22 cellular contexts compared by ENCODE assay signal in the genomic region with DNA sequence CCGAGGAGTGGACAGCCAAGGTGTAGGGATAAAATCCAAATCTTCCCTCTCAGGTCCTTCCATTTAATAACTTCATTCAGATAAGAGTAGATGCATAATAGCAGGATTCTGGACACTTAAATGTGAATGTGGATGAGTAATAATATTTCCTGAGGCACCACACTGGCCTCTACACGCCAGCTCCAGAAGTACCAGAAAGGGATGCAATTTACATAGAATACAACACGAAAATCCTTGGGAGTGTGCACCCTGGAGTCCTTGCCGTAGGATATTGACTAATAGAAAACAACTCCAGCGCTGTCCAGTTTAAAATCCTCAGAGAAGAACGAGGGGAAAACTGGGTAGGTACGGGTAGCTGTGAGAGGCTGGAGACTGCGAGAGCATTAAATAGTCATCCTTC. TPM values are rescaled to one million over a fixed set of nuclear protein-coding genes. Genes with fewer than 3 reads are reported as not detected.
A peak's percentile ranks its signal among the peaks of the same experiment; 100 is the strongest.
DNase-seq lines count a peak whose midpoint lies in the region; ATAC-seq and TF ChIP-seq lines count a peak whose summit lies in the region.
"Had no signal": no experiment of that assay in that cellular context is flagged by ENCODE, and none has a peak within 500 bp of the region (broad histone marks: within the 10 kb centered on the region; RNA-seq: fewer than 3 reads in every experiment).

No MANE protein-coding gene starts in this region.

- peak overlapping the region in 4 of 5 experiments; percentile 64 to 92 (median 74) for H3K27ac Mint-ChIP-seq in brain

- H3K4me1 Mint-ChIP-seq in brain, result peaks cover 100% of the 10 kb centered on the region

- H3K9ac ChIP-seq in GM23248 (no peak overlapping the region), trophoblast cell (ENCODE audit: low read length) (no peak overlapping the region)

- no peaks in the 10 kb centered on the region for H4K20me1 ChIP-seq in GM23248 (ENCODE audit: insufficient read depth)

- no peak overlapping the region for H3K27ac ChIP-seq in GM23248
- H3K27ac ChIP-seq in esophagus squamous epithelium, result peak overlapping the region in 3 of 4 donors; percentile 42 to 68 (median 66)
- H3K27ac ChIP-seq in trophoblast cell (ENCODE audit: low read depth, low read length), result no peak overlapping the region

- H3K4me2 ChIP-seq in GM23248 (ENCODE audit: unreplicated experiment) (peak overlapping the region; percentile 7), trophoblast cell (ENCODE audit: low read length) (no peak overlapping the region)

- no peak overlapping the region for H2AK5ac ChIP-seq in trophoblast cell (ENCODE audit: low read length)

- WGBS in GM23248 (ENCODE audit: low coverage in 1 of 2, low lambda C conversion rate in 2 of 2, missing lambda C conversion rate in 2 of 2), 2 experiments, result 86 to 87% methylated on average over 8 of the region's 8 CpGs
- WGBS in esophagus squamous epithelium, 2 donors, result 28 to 44% methylated on average over 8 of the region's 8 CpGs
- no CpG with 5 or more reads among the region's 8 CpGs for WGBS in trophoblast cell (ENCODE audit: extremely low coverage, insufficient coverage, insufficient read length)

- H2AFZ ChIP-seq in GM23248, result no peak overlapping the region
- no peak overlapping the region for H2AFZ ChIP-seq in trophoblast cell (ENCODE audit: insufficient read depth, low read length, poor library complexity)
- H2AFZ ChIP-seq: hepatocyte had no signal

- H3K18ac ChIP-seq in trophoblast cell (ENCODE audit: low read length), result no peak overlapping the region

- no peak for TF ChIP-seq POLR2A in esophagus squamous epithelium (IDR thresholded peaks at IDR 0.05)

- no peak overlapping the region for H4K8ac ChIP-seq in trophoblast cell (ENCODE audit: low read depth, low read length)

- peak overlapping the region; percentile 6 for H3K4ac ChIP-seq in trophoblast cell (ENCODE audit: low read depth, low read length)

- no peaks in the 10 kb centered on the region for H3K9me2 ChIP-seq in GM23248 (ENCODE audit: insufficient read depth)

- H4K91ac ChIP-seq in trophoblast cell (ENCODE audit: low read depth, low read length), result no peak overlapping the region

- intact Hi-C loops in esophagus squamous epithelium (cut with DNase I), result no loop called here

- TF ChIP-seq CTCF in brain (conservative IDR thresholded peaks at IDR 0.05), result no peak
- peak in 1 of 6 experiments; percentile 13 for TF ChIP-seq CTCF in esophagus squamous epithelium (IDR thresholded peaks at IDR 0.05)

- no peaks in the 10 kb centered on the region for H3F3A ChIP-seq in GM23248 (ENCODE audit: insufficient read depth)

- no peak overlapping the region for H3K23ac ChIP-seq in trophoblast cell (ENCODE audit: low read length)

- no peak overlapping the region for H2BK5ac ChIP-seq in trophoblast cell (ENCODE audit: low read depth, low read length, poor library complexity)

- no peak overlapping the region for H4K12ac ChIP-seq in trophoblast cell (ENCODE audit: low read depth, low read length)

- H3K9me3 Mint-ChIP-seq in brain, result peaks cover 0 to under 1% (median 0%) of the 10 kb centered on the region in 5 experiments
- H3K9me3 Mint-ChIP-seq: naive thymus-derived CD4-positive, alpha-beta T cell had no signal

- H2BK12ac ChIP-seq in trophoblast cell (ENCODE audit: low read length), result no peak overlapping the region

- peaks cover 11% of the 10 kb centered on the region for H3K79me1 ChIP-seq in trophoblast cell (ENCODE audit: low read length)

- H3K4me1 ChIP-seq in GM23248 (ENCODE audit: insufficient read depth) (peaks cover 23% of the 10 kb centered on the region), esophagus squamous epithelium (peaks cover 49 to 100% (median 85%) of the 10 kb centered on the region in 3 donors), trophoblast cell (ENCODE audit: control insufficient read depth in 1 of 2, insufficient read depth in 2 of 2, low read length in 2 of 2) (peaks cover 51 to 77% of the 10 kb centered on the region in 2 experiments)

- H3K79me2 ChIP-seq in GM23248 (ENCODE audit: insufficient read depth) (peaks cover 84% of the 10 kb centered on the region), trophoblast cell (ENCODE audit: control insufficient read depth, insufficient read depth, low read length, poor library complexity) (peaks cover 23% of the 10 kb centered on the region)

- H3K36me3 Mint-ChIP-seq in brain, result peaks cover 7% of the 10 kb centered on the region
- H3K36me3 Mint-ChIP-seq: naive thymus-derived CD4-positive, alpha-beta T cell had no signal

- no peak overlapping the region for H3K14ac ChIP-seq in trophoblast cell (ENCODE audit: low read length)

- H3K27me3 ChIP-seq in GM23248 (replicated peaks; ENCODE audit: insufficient read depth) (no peaks in the 10 kb centered on the region), esophagus squamous epithelium (no peaks in the 10 kb centered on the region), trophoblast cell (ENCODE audit: insufficient read depth, low read length) (no peaks in the 10 kb centered on the region)
- H3K27me3 ChIP-seq: hepatocyte, pancreas had no signal

- H2BK120ac ChIP-seq in trophoblast cell (ENCODE audit: insufficient read depth, low read length, poor library complexity), result no peak overlapping the region

- H3K9me3 ChIP-seq in GM23248 (ENCODE audit: low read depth), result no peaks in the 10 kb centered on the region
- no peaks in the 10 kb centered on the region for H3K9me3 ChIP-seq in esophagus squamous epithelium
- no peaks in the 10 kb centered on the region for H3K9me3 ChIP-seq in trophoblast cell (ENCODE audit: insufficient read depth, low read depth, low read length)
- H3K9me3 ChIP-seq: pancreas had no signal

- H3K36me3 ChIP-seq in GM23248 (ENCODE audit: low read depth) (no peaks in the 10 kb centered on the region), esophagus squamous epithelium (peaks cover 0 to 17% (median 0%) of the 10 kb centered on the region in 3 donors), trophoblast cell (ENCODE audit: control insufficient read depth in 1 of 2, insufficient read depth in 2 of 2, low read length in 2 of 2) (peaks cover 8 to 15% of the 10 kb centered on the region in 2 experiments)
- H3K36me3 ChIP-seq: pancreas had no signal

- no peak overlapping the region for H3K4me3 ChIP-seq in GM23248
- H3K4me3 ChIP-seq in esophagus squamous epithelium, result no peak overlapping the region
- H3K4me3 ChIP-seq in trophoblast cell (ENCODE audit: low read depth, low read length), result no peak overlapping the region
- H3K4me3 ChIP-seq: hepatocyte, pancreas had no signal

- ATAC-seq in HG02938 (IDR thresholded peaks at IDR 0.05; ENCODE audit: unreplicated experiment) (no peak), HG02840 (IDR thresholded peaks at IDR 0.05; ENCODE audit: low FRiP score, unreplicated experiment) (no peak)
- ATAC-seq: naive thymus-derived CD4-positive, alpha-beta T cell; pancreas; sciatic nerve had no signal

- peak overlapping the region; percentile 26 to 97 (median 64) for H3K4me3 Mint-ChIP-seq in brain

- in situ Hi-C loops in GM23248 (cut with MboI), result loop anchor here (25.0 kb wide), 1 partner anchor 100 kb away; no protein-coding TSS in a partner anchor

- H3K27me3 Mint-ChIP-seq in brain, result peaks cover 15% of the 10 kb centered on the region

- DNase-seq in GM23248, result no peak
- no peak for DNase-seq in esophagus squamous epithelium (lab: John Stamatoyannopoulos, UW)
- DNase-seq in trophoblast cell, result no peak
- DNase-seq in T1000 (lab: John Stamatoyannopoulos, UW), result no peak
- DNase-seq in activated CD4-positive, alpha-beta T cell treated with anti-CD3 and anti-CD28 coated beads, Interleukin-2, amount 50 U/mL, for 48 hours, result no peak
- DNase-seq: ACHN; activated CD4-positive, alpha-beta T cell treated with anti-CD3 and anti-CD28 coated beads, Interleukin-2, amount 50 U/mL, for 1 hour; activated naive CD4-positive, alpha-beta T cell treated with Interleukin-2 at 50 U/mL for 16 hours; GF-D8; naive thymus-derived CD4-positive, alpha-beta T cell; NCI-H1105 treated with DMSO at 0.1 percent for 48 hours; NCI-H2107; NCI-H526; pancreas; SHP77 treated with DMSO at 0.1 percent for 48 hours; stimulated activated CD4-positive, alpha-beta T cell treated with anti-CD3 and anti-CD28 coated beads, Interleukin-1b, Interleukin-23, amount 100 ng/mL, for 48 hours; stimulated activated naive CD8-positive, alpha-beta T cell treated with anti-CD3 and anti-CD28 coated beads, Interleukin-15, Interleukin-2, amounts not matched to agents 100 U/mL and 50 U/mL, for 24 hours had no signal

RNA-seq across cellular contexts. Expression of gene PLXNA2, which starts 6.9 kb away (rescaled TPM):
- 5.4 and 6.4 TPM in 2 replicates for total RNA-seq in GM23248 (2014; rRNA removed; shearing (Covaris generic))
- polyA plus RNA-seq in GM23248 (2016; fragmentation: Nextera tagmentation; extraction: Ambion mirVana) (3.5 and 3.7 TPM in 2 replicates), brain (ENCODE audit: insufficient read depth, low read depth, low replicate concordance) (5.7 TPM)
- total RNA-seq in esophagus squamous epithelium, result 10 to 100 TPM; 26.9 to 54.0 (median 46.1) TPM
- polyA plus RNA-seq in trophoblast cell (2013), result 35.3 and 35.7 TPM in 2 replicates
- polyA plus RNA-seq: naive thymus-derived CD4-positive, alpha-beta T cell had no signal

Comparison
In these comparisons a context has a peak if more than half of its experiments do, and no peak if none do; other contexts are left out.
1. H3K27ac ChIP-seq: peak in esophagus squamous epithelium (3 of 4); none in GM23248 (single experiment) and trophoblast cell (single experiment).